In the genomic region with DNA sequence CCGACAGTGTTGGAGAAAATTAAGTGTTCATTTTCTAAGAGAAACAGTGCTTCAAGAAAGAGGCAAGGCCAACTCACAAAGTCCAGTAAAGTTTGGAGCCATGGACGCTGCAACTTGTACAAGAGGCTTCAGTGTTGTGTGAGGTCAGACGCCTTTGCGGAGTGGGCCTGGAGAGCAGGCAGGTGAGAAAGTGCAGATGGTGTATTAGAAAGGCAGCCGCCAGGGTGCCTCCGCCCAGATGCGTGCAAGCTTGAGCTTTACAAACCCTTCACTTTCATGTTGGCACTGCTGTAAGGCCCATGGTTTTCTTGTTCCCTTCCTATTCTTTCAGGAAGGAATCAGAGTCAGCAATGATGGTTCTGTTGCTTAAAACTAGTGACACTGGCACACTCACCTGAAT, we compare ENCODE assay signal across 25 cellular contexts. TPM values are rescaled to one million over a fixed set of nuclear protein-coding genes. Genes with fewer than 3 reads are reported as not detected.
A peak's percentile ranks its signal among the peaks of the same experiment; 100 is the strongest.
DNase-seq lines count a peak whose midpoint lies in the region; ATAC-seq, FAIRE-seq and TF ChIP-seq lines count a peak whose summit lies in the region.
"Had no signal": no experiment of that assay in that cellular context is flagged by ENCODE, and none has a peak within 500 bp of the region (broad histone marks: within the 10 kb centered on the region; RNA-seq: fewer than 3 reads in every experiment).

No MANE protein-coding gene starts in this region.

- ATAC-seq in HepG2 (peak; percentile 46; the same call in 1 of the 3 replicates), right lobe of liver (no peak)
- ATAC-seq: A549, HCT116 had no signal

- H3K4me3 Mint-ChIP-seq in endodermal cell, result no peak overlapping the region
- H3K4me3 Mint-ChIP-seq: CD14-positive monocyte; CD4-positive, alpha-beta T cell; CD8-positive, alpha-beta memory T cell; H9 had no signal

- no peaks in the 10 kb centered on the region for H4K20me1 ChIP-seq in HepG2 (ENCODE audit: insufficient read depth, low read length)
- H4K20me1 ChIP-seq: BLaER1 treated with 17β-estradiol and CSF1 and Interleukin-3, amounts not matched to agents 10 nM and 100 nM had no signal

- peaks cover 5% of the 10 kb centered on the region for H3K27me3 Mint-ChIP-seq in endodermal cell (ENCODE audit: insufficient read depth)

- H3K4me1 ChIP-seq in HepG2 (ENCODE audit: insufficient read depth, low read length), result no peaks in the 10 kb centered on the region
- H3K4me1 ChIP-seq in right lobe of liver, result no peaks in the 10 kb centered on the region
- no peaks in the 10 kb centered on the region for H3K4me1 ChIP-seq in endodermal cell (ENCODE audit: control insufficient read depth, insufficient read depth, low read length)
- H3K4me1 ChIP-seq: A549, BE2C had no signal

- TF ChIP-seq EP300 in HepG2 (IDR thresholded peaks at IDR 0.05; ENCODE audit: low read depth in 2 of 2, low read length in 2 of 2) (no peak), HepG2 (CRISPR knock-in tag; IDR thresholded peaks at IDR 0.05; ENCODE audit: borderline replicate concordance) (no peak)

- H3K9ac ChIP-seq in HepG2 (ENCODE audit: insufficient read depth, low read depth, low read length), result no peak overlapping the region
- H3K9ac ChIP-seq in endodermal cell (ENCODE audit: extremely low read depth, low read length, poor library complexity, severe bottlenecking), result no peak overlapping the region
- H3K9ac ChIP-seq: BLaER1 treated with 17β-estradiol and CSF1 and Interleukin-3, amounts not matched to agents 10 nM and 100 nM had no signal

- no peaks in the 10 kb centered on the region for H3K9me3 Mint-ChIP-seq in endodermal cell
- H3K9me3 Mint-ChIP-seq: CD4-positive, alpha-beta T cell; CD8-positive, alpha-beta memory T cell; H9 had no signal

- in situ Hi-C loops in HepG2 (cut with HindIII; ENCODE audit: extremely low pct_ligation_motif_present, low pct_unique_long_range_greater_than_20kb), result no loop called here

- TF ChIP-seq POLR2A in HepG2 (IDR thresholded peaks at IDR 0.05; ENCODE audit: insufficient read depth in 1 of 2, low read depth in 2 of 2, low read length in 2 of 2), result no peak
- no peak for TF ChIP-seq POLR2A in right lobe of liver (IDR thresholded peaks at IDR 0.05)

- H2AFZ ChIP-seq in HepG2 (ENCODE audit: low read length), result no peak overlapping the region

- no peak overlapping the region for H3K27ac Mint-ChIP-seq in endodermal cell
- H3K27ac Mint-ChIP-seq: CD14-positive monocyte; CD4-positive, alpha-beta T cell; CD8-positive, alpha-beta memory T cell; H9 had no signal

- CTCF ChIA-PET in HepG2 (lab: Yijun Ruan, JAX; ENCODE audit: low intra/inter-chr PET ratio, low total read pairs), result no interaction called here

- BruUV-seq in HepG2 (replicated peaks; lab: Mats Ljungman, UMichigan), result no TSS peak

- intact Hi-C loops in HepG2 (cut with micrococcal nuclease; ENCODE audit: unreplicated experiment), result no loop called here
- intact Hi-C loops in right lobe of liver (cut with DNase I), result no loop called here

- H3K36me3 ChIP-seq in HepG2 (replicated peaks in 1 of 2; ENCODE audit: control insufficient read depth in 1 of 2, insufficient read depth in 2 of 2, low read length in 2 of 2), result no peaks in the 10 kb centered on the region
- H3K36me3 ChIP-seq in right lobe of liver, result no peaks in the 10 kb centered on the region
- no peaks in the 10 kb centered on the region for H3K36me3 ChIP-seq in endodermal cell (ENCODE audit: control insufficient read depth, insufficient read depth, low read length)
- no peaks in the 10 kb centered on the region for H3K36me3 ChIP-seq in H7 (replicated peaks; ENCODE audit: control insufficient read depth, insufficient read depth, low read length)
- H3K36me3 ChIP-seq: BE2C; BLaER1 treated with 17β-estradiol and CSF1 and Interleukin-3, amounts not matched to agents 10 nM and 100 nM had no signal

- FAIRE-seq in HepG2 (lab: Jason Lieb, UNC), result no peak
- FAIRE-seq: A549, G401.6, GM12892, GM19239 had no signal

- H3K27me3 ChIP-seq in HepG2 (ENCODE audit: control insufficient read depth in 1 of 2, insufficient read depth in 2 of 2, low read length in 2 of 2) (peaks cover 0 to 59% of the 10 kb centered on the region in 2 experiments; a peak in 4 of 5 replicates), right lobe of liver (no peaks in the 10 kb centered on the region), endodermal cell (ENCODE audit: control insufficient read depth, insufficient read depth, low read length, poor library complexity, severe bottlenecking) (no peaks in the 10 kb centered on the region), H7 (ENCODE audit: control insufficient read depth, insufficient read depth, low read length) (no peaks in the 10 kb centered on the region)
- H3K27me3 ChIP-seq: BLaER1 treated with 17β-estradiol and CSF1 and Interleukin-3, amounts not matched to agents 10 nM and 100 nM had no signal

- no peak for DNase-seq in HepG2 (ENCODE audit: low spot score)
- no peak for DNase-seq in right lobe of liver
- peak; percentile 34 for DNase-seq in NCI-H69 (lab: John Stamatoyannopoulos, UW)
- DNase-seq in endodermal cell, result no peak
- no peak for DNase-seq in stimulated activated CD4-positive, alpha-beta T cell treated with anti-CD3 and anti-CD28 coated beads, Interleukin-2, amount 100 ng/mL, for 48 hours
- DNase-seq in NCI-H1417 (lab: John Stamatoyannopoulos, UW), result no peak
- no peak for DNase-seq in H7
- DNase-seq: 8988T; ACHN; AML-193; BE2C; Calu3; CD4-positive, alpha-beta T cell; CD8-positive, alpha-beta memory T cell; DMS53; DMS79 treated with DMSO at 0.1 percent for 48 hours; GOT3; H9 had no signal

- H3K9me3 ChIP-seq in HepG2 (ENCODE audit: low read length), result no peaks in the 10 kb centered on the region
- H3K9me3 ChIP-seq in right lobe of liver, result no peaks in the 10 kb centered on the region
- no peaks in the 10 kb centered on the region for H3K9me3 ChIP-seq in endodermal cell (ENCODE audit: control insufficient read depth, low read length)
- H3K9me3 ChIP-seq: A549; BE2C; BLaER1 treated with 17β-estradiol and CSF1 and Interleukin-3, amounts not matched to agents 10 nM and 100 nM had no signal

- H3K4me1 Mint-ChIP-seq in endodermal cell, result peaks cover 6% of the 10 kb centered on the region

- H3K36me3 Mint-ChIP-seq in endodermal cell (ENCODE audit: low read depth), result no peaks in the 10 kb centered on the region
- H3K36me3 Mint-ChIP-seq: CD14-positive monocyte; CD8-positive, alpha-beta memory T cell had no signal

- no peak overlapping the region for H3K4me3 ChIP-seq in HepG2 (replicated peaks in 1 of 3; ENCODE audit: insufficient read depth in 1 of 3, low read depth in 2 of 3, low read length in 3 of 3)
- H3K4me3 ChIP-seq in right lobe of liver, result no peak overlapping the region
- H3K4me3 ChIP-seq in endodermal cell (ENCODE audit: low read length), result no peak overlapping the region
- H3K4me3 ChIP-seq in H7 (ENCODE audit: insufficient read depth, low read depth, low read length), result no peak overlapping the region
- H3K4me3 ChIP-seq: A549; BLaER1 treated with 17β-estradiol and CSF1 and Interleukin-3, amounts not matched to agents 10 nM and 100 nM had no signal

- H3K27ac ChIP-seq in HepG2 (ENCODE audit: extremely low read length, insufficient read depth, low read length) (no peak overlapping the region), right lobe of liver (no peak overlapping the region), endodermal cell (ENCODE audit: low read depth, low read length) (no peak overlapping the region)
- H3K27ac ChIP-seq: A549; BLaER1 treated with 17β-estradiol and CSF1 and Interleukin-3, amounts not matched to agents 10 nM and 100 nM had no signal

- POLR2A ChIA-PET in HepG2 (lab: Yijun Ruan, JAX), result no interaction called here

- no peak overlapping the region for H3K4me2 ChIP-seq in HepG2 (ENCODE audit: low read depth, low read length)
- H3K4me2 ChIP-seq: A549; BLaER1 treated with 17β-estradiol and CSF1 and Interleukin-3, amounts not matched to agents 10 nM and 100 nM had no signal

- 37% methylated on average over 7 of the region's 7 CpGs for WGBS in HepG2 (ENCODE audit: low lambda C conversion rate)
- WGBS in right lobe of liver (ENCODE audit: insufficient coverage, low coverage, low lambda C conversion rate, missing lambda C conversion rate), result 75% methylated on average over 3 of the region's 7 CpGs
- 88 to 96% methylated on average over 5 to 7 of the region's 7 CpGs for WGBS in endodermal cell (ENCODE audit: insufficient coverage in 1 of 2, insufficient read length in 1 of 2), 2 experiments

- TF ChIP-seq CTCF in HepG2 (CRISPR knock-in tag; IDR thresholded peaks at IDR 0.05) (no peak), right lobe of liver (IDR thresholded peaks at IDR 0.05) (no peak), endodermal cell (conservative IDR thresholded peaks at IDR 0.05) (peak; percentile 26)

- H3K79me2 ChIP-seq in HepG2 (ENCODE audit: insufficient read depth, low read length), result no peaks in the 10 kb centered on the region

- no peak for TF ChIP-seq RAD21 in HepG2 (CRISPR knock-in tag; IDR thresholded peaks at IDR 0.05)

RNA-seq across cellular contexts. Expression of a gene that starts 25.4 kb away (rescaled TPM):
- total RNA-seq in HepG2 (2016; rRNA removed; fragmentation: Illumina TruSeq; extraction: Trizol) (22.9 and 36.6 TPM in 2 replicates), right lobe of liver (10 to 100 TPM in 5 of 6 experiments, 1 to 10 TPM in 1; 7.1 to 12.8 (median 10.5) TPM), endodermal cell (10 to 100 TPM; 28.1 to 35.0 TPM)
- 6.8 and 7.3 TPM in 2 replicates for total RNA-seq in HepG2 (2016; cell fraction: cytosol; rRNA removed; fragmentation: Illumina TruSeq; extraction: Trizol; ENCODE audit: low read depth)
- total RNA-seq in HepG2 (2016; cell fraction: insoluble cytoplasmic fraction; rRNA removed; fragmentation: Illumina TruSeq; extraction: Trizol), result 22.6 and 31.6 TPM in 2 replicates
- total RNA-seq in HepG2 (2016; cell fraction: membrane; rRNA removed; fragmentation: Illumina TruSeq; extraction: Trizol), result 7.4 and 8.0 TPM in 2 replicates
- total RNA-seq in HepG2 (2016; cell fraction: nucleus; rRNA removed; fragmentation: Illumina TruSeq; extraction: Trizol), result 22.2 and 23.8 TPM in 2 replicates
- polyA plus RNA-seq in HepG2 (2011; rRNA removed), result 12.6 and 12.9 TPM in 2 replicates
- 9.3 and 11.0 TPM in 2 replicates for polyA plus RNA-seq in HepG2 (2011; cell fraction: cytosol; rRNA removed)
- polyA plus RNA-seq in HepG2 (2011; cell fraction: nucleus; rRNA removed), result 14.9 and 16.2 TPM in 2 replicates
- polyA plus RNA-seq in HepG2 (2012), result 10.6 and 14.3 TPM in 2 replicates
- 3.4 and 4.8 TPM in 2 replicates for polyA plus RNA-seq in HepG2 (2016; cell fraction: cytosol; fragmentation: Illumina TruSeq; extraction: Trizol; ENCODE audit: low read depth)
- 23.3 and 23.8 TPM in 2 replicates for polyA plus RNA-seq in HepG2 (2016; cell fraction: insoluble cytoplasmic fraction; fragmentation: Illumina TruSeq; extraction: Trizol; ENCODE audit: low read depth)
- polyA plus RNA-seq in HepG2 (2016; cell fraction: membrane; fragmentation: Illumina TruSeq; extraction: Trizol; ENCODE audit: low read depth), result 3.8 and 4.6 TPM in 2 replicates
- 17.0 and 17.2 TPM in 2 replicates for polyA plus RNA-seq in HepG2 (2016; cell fraction: nucleus; fragmentation: Illumina TruSeq; extraction: Trizol; ENCODE audit: insufficient read depth, low read depth)
- 28.4 and 31.4 TPM in 2 replicates for polyA minus RNA-seq in HepG2 (2011; rRNA and poly(A)+ RNA removed; ENCODE audit: low replicate concordance)
- 19.6 and 19.7 TPM in 2 replicates for polyA minus RNA-seq in HepG2 (2011; cell fraction: cytosol; rRNA and poly(A)+ RNA removed)
- polyA minus RNA-seq in HepG2 (2011; cell fraction: nucleus; rRNA and poly(A)+ RNA removed), result 41.3 and 44.3 TPM in 2 replicates
- 26.9 TPM for polyA plus RNA-seq in endodermal cell (2013, experiment 1 of 2)
- 24.6 TPM for polyA plus RNA-seq in endodermal cell (2013, experiment 2 of 2)
- 41.4 and 46.6 TPM in 2 replicates for total RNA-seq in H7 (2014; rRNA removed; shearing (Covaris generic))
